Comparison of ENCODE assay signal across 1 cellular context in the genomic region with DNA sequence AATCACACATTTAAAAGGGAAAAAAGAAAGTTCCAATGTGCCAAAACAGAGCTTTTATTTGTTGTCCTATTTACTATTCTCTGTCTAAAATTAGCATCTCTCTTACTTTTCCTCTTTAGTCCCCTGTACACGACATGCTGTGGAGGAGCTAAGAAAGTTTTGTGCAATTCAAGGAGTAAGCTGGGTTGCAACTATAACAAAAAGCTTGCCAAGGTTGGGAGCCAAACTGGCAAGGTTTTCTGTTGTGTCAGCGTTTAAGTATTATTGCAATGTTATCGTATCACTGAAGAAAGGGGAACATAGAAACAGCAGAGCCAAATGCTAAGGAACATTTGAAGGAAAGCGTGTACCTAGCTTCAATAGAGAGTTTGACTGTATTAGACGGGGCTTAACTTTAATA.
TF ChIP-seq lines count a peak whose summit lies in the region.

No MANE protein-coding gene starts in this region.

TF ChIP-seq in HepG2, 621 proteins besides CTCF, POLR2A, EP300 and RAD21 (continued from another document):
- TF ChIP-seq, protein P1, sequence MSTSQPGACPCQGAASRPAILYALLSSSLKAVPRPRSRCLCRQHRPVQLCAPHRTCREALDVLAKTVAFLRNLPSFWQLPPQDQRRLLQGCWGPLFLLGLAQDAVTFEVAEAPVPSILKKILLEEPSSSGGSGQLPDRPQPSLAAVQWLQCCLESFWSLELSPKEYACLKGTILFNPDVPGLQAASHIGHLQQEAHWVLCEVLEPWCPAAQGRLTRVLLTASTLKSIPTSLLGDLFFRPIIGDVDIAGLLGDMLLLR (CRISPR knock-in tag; IDR thresholded peaks at IDR 0.05), result no peak
